In genomic region chr1:22806584-22806983, GRCh38 we compare ENCODE assay signal across 15 cellular contexts.
DNase-seq lines count a peak whose midpoint lies in the region; ATAC-seq and TF ChIP-seq lines count a peak whose summit lies in the region.
"Had no signal": no experiment of that assay in that cellular context is flagged by ENCODE, and none has a peak within 500 bp of the region (broad histone marks: within the 10 kb centered on the region; RNA-seq: fewer than 3 reads in every experiment).

No MANE protein-coding gene starts in this region.

- no peak overlapping the region for H3K4me3 ChIP-seq in mucosa of descending colon
- H3K4me3 ChIP-seq: SJSA1 had no signal

- no peaks in the 10 kb centered on the region for H3K36me3 ChIP-seq in mucosa of descending colon (ENCODE audit: low read depth)
- H3K36me3 ChIP-seq: SJSA1 had no signal

- DNase-seq in NCI-H1417 treated with DMSO at 0.1 percent for 48 hours (lab: John Stamatoyannopoulos, UW), result peak; percentile 52
- peak; percentile 5 for DNase-seq in NCI-H748 treated with DMSO at 0.1 percent for 48 hours (lab: John Stamatoyannopoulos, UW)
- DNase-seq in foreskin melanocyte, result peak; percentile 20
- peak; percentile 87 for DNase-seq in putamen (ENCODE audit: low spot score)
- DNase-seq in GF-D8 (lab: John Stamatoyannopoulos, UW), result no peak
- DNase-seq in GM20000 (ENCODE audit: low spot score), result no peak
- DNase-seq in mucosa of descending colon, result no peak
- no peak for DNase-seq in NCI-H774 (lab: John Stamatoyannopoulos, UW)
- DNase-seq: activated CD4-positive, alpha-beta T cell treated with anti-CD3 and anti-CD28 coated beads, Interleukin-2, amount 50 U/mL, for 1 hour; activated T-cell treated with anti-CD3 and anti-CD28 coated beads, Interleukin-2, amount 50 U/mL, for 48 hours; foreskin fibroblast; KG1; NCI-H2029; trophoblast cell had no signal

- no peak for ATAC-seq in mucosa of descending colon

- H3K9me3 ChIP-seq in mucosa of descending colon, result no peaks in the 10 kb centered on the region
- H3K9me3 ChIP-seq: SJSA1 had no signal

- no peaks in the 10 kb centered on the region for H3K4me1 ChIP-seq in mucosa of descending colon (ENCODE audit: low read depth)
- H3K4me1 ChIP-seq: SJSA1 had no signal

- no peak for TF ChIP-seq CTCF in GM20000 (IDR thresholded peaks at IDR 0.05; ENCODE audit: extremely low read depth, missing control alignments)
- TF ChIP-seq CTCF in mucosa of descending colon (IDR thresholded peaks at IDR 0.05), result no peak

- intact Hi-C loops in mucosa of descending colon (cut with DNase I, micrococcal nuclease), result no loop called here

Comparison
In these comparisons a context has a peak if more than half of its experiments do, and no peak if none do; other contexts are left out.
1. DNase-seq: peak in NCI-H1417 treated with DMSO at 0.1 percent for 48 hours (single experiment), NCI-H748 treated with DMSO at 0.1 percent for 48 hours (single experiment), foreskin melanocyte (single experiment) and putamen (single experiment); none in GF-D8 (single experiment), GM20000 (single experiment), mucosa of descending colon (0 of 3) and NCI-H774 (single experiment).